ENCODE assay signal across 1 cellular context in the genomic region with DNA sequence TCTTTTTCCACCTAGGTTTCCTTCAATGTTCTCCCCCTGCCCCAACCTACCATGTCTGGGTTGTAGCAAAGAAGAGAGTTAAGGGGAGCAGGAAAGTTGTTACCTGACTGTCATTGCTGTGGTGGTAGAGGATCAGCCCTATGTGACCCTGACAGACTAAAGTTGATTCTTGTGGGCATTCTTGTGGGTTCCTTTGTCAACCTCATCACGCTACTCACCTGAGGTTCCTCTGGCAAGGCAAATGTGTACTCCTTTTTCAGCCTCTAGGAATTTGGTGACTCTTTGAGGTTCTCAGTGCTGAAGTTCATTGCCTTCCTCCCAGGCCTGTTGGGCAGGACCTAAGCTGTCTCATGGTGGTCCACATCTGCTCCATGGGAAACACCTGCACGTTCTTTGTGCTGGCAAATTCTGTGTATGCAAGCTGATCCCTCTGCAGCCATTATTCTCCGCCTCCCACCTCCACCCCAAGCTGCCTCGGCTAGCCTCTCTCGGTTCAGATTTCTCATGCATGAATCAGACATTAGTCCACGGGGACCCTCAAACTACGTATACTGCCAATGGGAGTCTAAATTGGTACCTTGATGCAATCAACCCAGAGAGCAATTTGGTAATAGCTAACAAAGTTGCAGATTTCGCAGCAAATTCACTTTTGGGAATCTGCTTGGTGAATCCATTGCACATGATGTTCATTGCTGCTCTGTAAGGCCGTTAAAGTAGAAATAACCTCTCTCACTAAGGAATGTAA.
TF ChIP-seq lines count a peak whose summit lies in the region.

No MANE protein-coding gene starts in this region.

TF ChIP-seq in IMR-90, 13 proteins besides CTCF, POLR2A, EP300 and RAD21:
- TF ChIP-seq, protein P1, sequence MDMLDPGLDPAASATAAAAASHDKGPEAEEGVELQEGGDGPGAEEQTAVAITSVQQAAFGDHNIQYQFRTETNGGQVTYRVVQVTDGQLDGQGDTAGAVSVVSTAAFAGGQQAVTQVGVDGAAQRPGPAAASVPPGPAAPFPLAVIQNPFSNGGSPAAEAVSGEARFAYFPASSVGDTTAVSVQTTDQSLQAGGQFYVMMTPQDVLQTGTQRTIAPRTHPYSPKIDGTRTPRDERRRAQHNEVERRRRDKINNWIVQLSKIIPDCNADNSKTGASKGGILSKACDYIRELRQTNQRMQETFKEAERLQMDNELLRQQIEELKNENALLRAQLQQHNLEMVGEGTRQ (IDR thresholded peaks at IDR 0.05; ENCODE audit: low read depth, low read length) = no peak
- TF ChIP-seq SMC3 (IDR thresholded peaks at IDR 0.05; ENCODE audit: low read depth, low read length) (no peak), BHLHE40 (IDR thresholded peaks at IDR 0.05; ENCODE audit: low read depth, low read length) (no peak)
